22 cellular contexts compared by ENCODE assay signal in the genomic region with DNA sequence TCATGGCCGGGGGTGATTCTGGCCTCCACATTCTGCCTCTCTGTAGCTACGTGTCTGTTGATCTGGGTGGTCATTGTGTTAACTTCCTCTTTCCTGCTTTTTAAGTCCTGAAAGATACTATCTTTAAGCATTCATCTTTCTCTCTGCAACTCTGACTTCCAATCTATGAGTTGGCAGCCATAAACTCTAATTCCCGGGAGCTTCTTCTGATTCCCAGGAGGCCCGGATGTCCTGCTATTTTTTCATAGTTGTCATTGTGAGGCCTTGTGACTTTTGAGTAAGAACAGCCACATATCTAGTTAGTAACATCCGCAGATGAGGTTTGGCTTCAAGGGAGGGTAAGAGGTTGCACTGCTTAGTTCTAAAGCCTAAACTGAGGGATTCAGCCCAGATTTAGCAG.
DNase-seq lines count a peak whose midpoint lies in the region; ATAC-seq and TF ChIP-seq lines count a peak whose summit lies in the region.
"Had no signal": no experiment of that assay in that cellular context is flagged by ENCODE, and none has a peak within 500 bp of the region (broad histone marks: within the 10 kb centered on the region; RNA-seq: fewer than 3 reads in every experiment).

No MANE protein-coding gene starts in this region.

- no peak overlapping the region for H3K56ac ChIP-seq in mesendoderm (ENCODE audit: low read length)

- H3K23ac ChIP-seq in mesendoderm (ENCODE audit: low read length), result no peak overlapping the region

- H2AK5ac ChIP-seq in mesendoderm (ENCODE audit: low read length), result no peak overlapping the region

- no peak overlapping the region for H3K4me3 ChIP-seq in BE2C (ENCODE audit: low read depth, low read length)
- H3K4me3 ChIP-seq in cardiac muscle cell, result no peak overlapping the region
- no peak overlapping the region for H3K4me3 ChIP-seq in mesendoderm (ENCODE audit: low read length)
- H3K4me3 ChIP-seq: MG63, mucosa of descending colon, PC-9, vagina had no signal

- no peak for ATAC-seq in GM18907 (IDR thresholded peaks at IDR 0.05; ENCODE audit: unreplicated experiment)
- ATAC-seq in HG02981 (IDR thresholded peaks at IDR 0.05; ENCODE audit: unreplicated experiment), result no peak
- ATAC-seq: activated CD4-positive, CD25-positive, alpha-beta regulatory T cell treated with anti-CD3 and anti-CD28 coated beads, Interleukin-2, amount 50 U/mL, for 24 hours; activated CD8-positive, alpha-beta T cell treated with anti-CD3 and anti-CD28 coated beads, Interleukin-2, amount 10 ng/mL, durations not matched to agents 7 days and 5 days; mucosa of descending colon had no signal

- H3K4ac ChIP-seq in mesendoderm (ENCODE audit: low read depth, low read length), result no peak overlapping the region

- no peaks in the 10 kb centered on the region for H3K4me1 Mint-ChIP-seq in T-helper 2 cell treated with Interferon-gamma antibody and Interleukin-4, amounts not matched to agents 5 μg/mL and 100 μg/mL, for 36 hours (ENCODE audit: low read depth)
- H3K4me1 Mint-ChIP-seq in immature natural killer cell, result no peaks in the 10 kb centered on the region

- H3K9ac ChIP-seq in mesendoderm (ENCODE audit: low read length), result no peak overlapping the region

- H3K4me2 ChIP-seq in mesendoderm (ENCODE audit: low read length), result no peak overlapping the region
- H3K4me2 ChIP-seq: PC-9 had no signal

- peak overlapping the region; percentile 95 for H3K27ac ChIP-seq in cardiac muscle cell
- H3K27ac ChIP-seq in mesendoderm (ENCODE audit: low read depth, low read length), result no peak overlapping the region
- H3K27ac ChIP-seq: PC-9, vagina had no signal

- H3K4me3 Mint-ChIP-seq in T-helper 2 cell treated with Interferon-gamma antibody and Interleukin-4, amounts not matched to agents 5 μg/mL and 100 μg/mL, for 36 hours, result no peak overlapping the region
- no peak overlapping the region for H3K4me3 Mint-ChIP-seq in immature natural killer cell
- H3K4me3 Mint-ChIP-seq: activated CD8-positive, alpha-beta T cell treated with anti-CD3 and anti-CD28 coated beads, Interleukin-2, amount 10 ng/mL, durations not matched to agents 7 days and 5 days; dendritic cell treated with granulocyte-macrophage colony-stimulating factor and Interleukin-4, amounts not matched to agents 40 ng/mL and 50 ng/mL, for 4 days had no signal

- no peak overlapping the region for H2BK120ac ChIP-seq in mesendoderm (ENCODE audit: low read depth, low read length)

- H2BK15ac ChIP-seq in mesendoderm (replicated peaks; ENCODE audit: low read depth), result no peak overlapping the region

- WGBS in mesendoderm (ENCODE audit: extremely low coverage, insufficient coverage, low lambda C conversion rate), result no CpG with 5 or more reads among the region's 5 CpGs

- H3K36me3 ChIP-seq in BE2C, result no peaks in the 10 kb centered on the region
- no peaks in the 10 kb centered on the region for H3K36me3 ChIP-seq in cardiac muscle cell
- H3K36me3 ChIP-seq in mesendoderm (ENCODE audit: control insufficient read depth, insufficient read depth, low read length), result no peaks in the 10 kb centered on the region
- H3K36me3 ChIP-seq: MG63, vagina had no signal

- H3K27me3 ChIP-seq in BE2C, result no peaks in the 10 kb centered on the region
- H3K27me3 ChIP-seq in cardiac muscle cell, result no peaks in the 10 kb centered on the region
- H3K27me3 ChIP-seq in mesendoderm (ENCODE audit: insufficient read depth, low read length, poor library complexity), result no peaks in the 10 kb centered on the region
- H3K27me3 ChIP-seq: MG63, vagina had no signal

- no peak overlapping the region for H3K18ac ChIP-seq in mesendoderm (ENCODE audit: low read length)

- H3K36me3 Mint-ChIP-seq in T-helper 2 cell treated with Interferon-gamma antibody and Interleukin-4, amounts not matched to agents 5 μg/mL and 100 μg/mL, for 36 hours (ENCODE audit: low read depth), result no peaks in the 10 kb centered on the region
- no peaks in the 10 kb centered on the region for H3K36me3 Mint-ChIP-seq in immature natural killer cell

- H4K5ac ChIP-seq in mesendoderm (ENCODE audit: low read length), result no peak overlapping the region

- TF ChIP-seq CTCF in BE2C (IDR thresholded peaks at IDR 0.05; ENCODE audit: low read depth, low read length), result no peak
- TF ChIP-seq CTCF in cardiac muscle cell (IDR thresholded peaks at IDR 0.05; ENCODE audit: low read depth, low read length), result no peak

- no peaks in the 10 kb centered on the region for H3K27me3 Mint-ChIP-seq in T-helper 2 cell treated with Interferon-gamma antibody and Interleukin-4, amounts not matched to agents 5 μg/mL and 100 μg/mL, for 36 hours (ENCODE audit: low read depth)
- peaks cover 2 to 4% (median 4%) of the 10 kb centered on the region in 3 donors for H3K27me3 Mint-ChIP-seq in immature natural killer cell (ENCODE audit: low read depth in 3 of 3)
- H3K27me3 Mint-ChIP-seq: dendritic cell treated with granulocyte-macrophage colony-stimulating factor and Interleukin-4, amounts not matched to agents 40 ng/mL and 50 ng/mL, for 4 days had no signal

- H3K4me1 ChIP-seq in BE2C (peaks cover 33% of the 10 kb centered on the region), cardiac muscle cell (ENCODE audit: low read depth) (peaks cover 50% of the 10 kb centered on the region), mesendoderm (ENCODE audit: control insufficient read depth, low read depth, low read length) (no peaks in the 10 kb centered on the region)

- H3K79me2 ChIP-seq in mesendoderm (ENCODE audit: control insufficient read depth, insufficient read depth, low read length), result no peaks in the 10 kb centered on the region

- H3K79me1 ChIP-seq in mesendoderm (ENCODE audit: low read length), result no peaks in the 10 kb centered on the region

- no peak overlapping the region for H4K8ac ChIP-seq in mesendoderm (ENCODE audit: low read depth, low read length)

- no peak overlapping the region for H2BK5ac ChIP-seq in mesendoderm (ENCODE audit: low read length)

- no peaks in the 10 kb centered on the region for H3K9me3 Mint-ChIP-seq in T-helper 2 cell treated with Interferon-gamma antibody and Interleukin-4, amounts not matched to agents 5 μg/mL and 100 μg/mL, for 36 hours
- H3K9me3 Mint-ChIP-seq in immature natural killer cell, result peaks cover 0 to 1% (median 0%) of the 10 kb centered on the region in 6 donors
- H3K9me3 Mint-ChIP-seq: dendritic cell treated with granulocyte-macrophage colony-stimulating factor and Interleukin-4, amounts not matched to agents 40 ng/mL and 50 ng/mL, for 4 days had no signal

- no peaks in the 10 kb centered on the region for H3K9me3 ChIP-seq in BE2C
- H3K9me3 ChIP-seq in cardiac muscle cell (ENCODE audit: low read depth), result no peaks in the 10 kb centered on the region
- H3K9me3 ChIP-seq: MG63, mucosa of descending colon, vagina had no signal

- no peak overlapping the region for H3K27ac Mint-ChIP-seq in T-helper 2 cell treated with Interferon-gamma antibody and Interleukin-4, amounts not matched to agents 5 μg/mL and 100 μg/mL, for 36 hours
- no peak overlapping the region for H3K27ac Mint-ChIP-seq in immature natural killer cell
- H3K27ac Mint-ChIP-seq: activated CD8-positive, alpha-beta T cell treated with anti-CD3 and anti-CD28 coated beads, Interleukin-2, amount 10 ng/mL, durations not matched to agents 7 days and 5 days; dendritic cell treated with granulocyte-macrophage colony-stimulating factor and Interleukin-4, amounts not matched to agents 40 ng/mL and 50 ng/mL, for 4 days had no signal

- DNase-seq in BE2C (peak; percentile 16), SK-N-DZ (ENCODE audit: low spot score) (peak; percentile 61), cardiac muscle cell (ENCODE audit: low read depth in 1 of 2, low spot score in 1 of 2) (peak in 1 of 2 donors; percentile 1), mesendoderm (peak; percentile 4), immature natural killer cell (no peak)
- no peak for DNase-seq in T-helper 2 cell treated with Interferon-gamma antibody and Interleukin-4, amounts not matched to agents 5 μg/mL and 100 μg/mL, for 36 hours (ENCODE audit: low spot score)
- DNase-seq: activated CD8-positive, alpha-beta T cell treated with anti-CD3 and anti-CD28 coated beads, Interleukin-2, amount 10 ng/mL, durations not matched to agents 7 days and 5 days; activated naive CD4-positive, alpha-beta T cell treated with Interleukin-2 at 50 U/mL for 16 hours; activated T-cell treated with anti-CD3 and anti-CD28 coated beads, Interleukin-2, amount 50 U/mL, for 1 hour; amygdala; IMR-90; MG63; mucosa of descending colon; NCI-H187; NCI-H226; PC-9; retina had no signal

Comparison
In these comparisons a context has a peak if more than half of its experiments do, and no peak if none do; other contexts are left out.
1. DNase-seq: peak in BE2C (single experiment), SK-N-DZ (single experiment) and mesendoderm (single experiment); none in T-helper 2 cell treated with Interferon-gamma antibody and Interleukin-4, amounts not matched to agents 5 μg/mL and 100 μg/mL, for 36 hours (single experiment) and immature natural killer cell (0 of 3).